In genomic region chr5:43006411-43007202, GRCh38 we compare ENCODE assay signal across 8 cellular contexts. TPM values are rescaled to one million over a fixed set of nuclear protein-coding genes. Genes with fewer than 3 reads are reported as not detected.
DNase-seq lines count a peak whose midpoint lies in the region; ATAC-seq, FAIRE-seq and TF ChIP-seq lines count a peak whose summit lies in the region.

No MANE protein-coding gene starts in this region.

- TF ChIP-seq RAD21 in GM12878 (IDR thresholded peaks at IDR 0.05; ENCODE audit: insufficient read depth, low read depth, low read length), result no peak

- no peak overlapping the region for H2AK5ac ChIP-seq in mesendoderm (ENCODE audit: low read length)

- peaks cover 0 to 27% (median 4%) of the 10 kb centered on the region in 12 donors for H3K4me1 ChIP-seq in heart left ventricle
- H3K4me1 ChIP-seq in GM12878 (ENCODE audit: control insufficient read depth, insufficient read depth, low read length), result peaks cover 11% of the 10 kb centered on the region
- no peaks in the 10 kb centered on the region for H3K4me1 ChIP-seq in mesendoderm (ENCODE audit: control insufficient read depth, low read depth, low read length)
- peaks cover 4% of the 10 kb centered on the region for H3K4me1 ChIP-seq in upper lobe of right lung

- H3K27ac ChIP-seq in heart left ventricle, result peak overlapping the region in 11 of 12 donors; percentile 80 to 98 (median 93)
- peak overlapping the region; percentile 94; the same call in 1 of the 2 replicates for H3K27ac ChIP-seq in GM12878 (ENCODE audit: control insufficient read depth, insufficient read depth)
- no peak overlapping the region for H3K27ac ChIP-seq in mesendoderm (ENCODE audit: low read depth, low read length)
- peak overlapping the region; percentile 94 for H3K27ac ChIP-seq in upper lobe of right lung

- H3K9me3 ChIP-seq in heart left ventricle, result no peaks in the 10 kb centered on the region
- no peaks in the 10 kb centered on the region for H3K9me3 ChIP-seq in GM12878 (replicated peaks; ENCODE audit: control insufficient read depth, insufficient read depth, low read length)
- H3K9me3 ChIP-seq in upper lobe of right lung, result no peaks in the 10 kb centered on the region

- SMC1A ChIA-PET in GM12878 (lab: Charles Lee; ENCODE audit: uncharacterized antibody, unreplicated experiment), result interaction anchor here (0.9 to 3.9 kb wide), 4 partner anchors 10 to 18 kb away, joined by 3 to 48 read pairs (median 10); no protein-coding TSS in a partner anchor

- no peaks in the 10 kb centered on the region for H4K20me1 ChIP-seq in GM12878 (ENCODE audit: control insufficient read depth, insufficient read depth)

- H2BK15ac ChIP-seq in mesendoderm (replicated peaks; ENCODE audit: low read depth), result no peak overlapping the region

- WGBS in heart left ventricle, 4 donors, result 70 to 83% (median 78%) methylated on average over 19 of the region's 19 CpGs
- 96% methylated on average over 19 of the region's 19 CpGs for WGBS in GM12878 (ENCODE audit: insufficient coverage, insufficient replicate concordance, low lambda C conversion rate, missing lambda C conversion rate)
- WGBS in mesendoderm (ENCODE audit: extremely low coverage, insufficient coverage, low lambda C conversion rate), result no CpG with 5 or more reads among the region's 19 CpGs

- no peak overlapping the region for H3K56ac ChIP-seq in mesendoderm (ENCODE audit: low read length)

- no peak overlapping the region for H2BK5ac ChIP-seq in mesendoderm (ENCODE audit: low read length)

- no peak for TF ChIP-seq CTCF in heart left ventricle (IDR thresholded peaks at IDR 0.05)
- TF ChIP-seq CTCF in GM12878 (IDR thresholded peaks at IDR 0.05 in 2 of 3, conservative IDR thresholded peaks at IDR 0.05 in 1 of 3; ENCODE audit: control insufficient read depth in 2 of 3, extremely low read depth in 1 of 3, insufficient read depth in 1 of 3, low read depth in 3 of 3, low read length in 3 of 3), result no peak
- TF ChIP-seq CTCF in upper lobe of right lung (IDR thresholded peaks at IDR 0.05), result no peak

- peak overlapping the region; percentile 94 for H3K4ac ChIP-seq in mesendoderm (ENCODE audit: low read depth, low read length)

- peak overlapping the region; percentile 81; the same call in 1 of the 2 replicates for H3K9ac ChIP-seq in GM12878 (ENCODE audit: control insufficient read depth, insufficient read depth, low read length)
- no peak overlapping the region for H3K9ac ChIP-seq in mesendoderm (ENCODE audit: low read length)

- H3K27me3 ChIP-seq in heart left ventricle, result peaks cover 0 to 89% (median 49%) of the 10 kb centered on the region in 9 donors
- H3K27me3 ChIP-seq in GM12878 (replicated peaks in 1 of 2; ENCODE audit: control insufficient read depth in 2 of 2, insufficient read depth in 2 of 2, low read length in 1 of 2), result no peaks in the 10 kb centered on the region
- no peaks in the 10 kb centered on the region for H3K27me3 ChIP-seq in mesendoderm (ENCODE audit: insufficient read depth, low read length, poor library complexity)
- peaks cover 46% of the 10 kb centered on the region for H3K27me3 ChIP-seq in upper lobe of right lung

- H4K8ac ChIP-seq in mesendoderm (ENCODE audit: low read depth, low read length), result no peak overlapping the region

- TF ChIP-seq POLR2A in heart left ventricle (IDR thresholded peaks at IDR 0.05), result no peak
- no peak for TF ChIP-seq POLR2A in GM12878 (IDR thresholded peaks at IDR 0.05; ENCODE audit: low read depth, low read length)

- H4K5ac ChIP-seq in mesendoderm (ENCODE audit: low read length), result no peak overlapping the region

- no TSS peak for BruUV-seq in GM12878 (replicated peaks; lab: Mats Ljungman, UMichigan)

- POLR2A ChIA-PET in GM12878 (lab: Charles Lee), result interaction anchor here (1.1 to 4.4 kb wide), 4 partner anchors 9 to 56 kb away, joined by 3 to 65 read pairs (median 33); no protein-coding TSS in a partner anchor

- H3K4me3 ChIP-seq in heart left ventricle (peak overlapping the region in 10 of 12 donors; percentile 22 to 71 (median 58)), GM12878 (peak overlapping the region; percentile 67; the same call in 1 of the 2 replicates), mesendoderm (ENCODE audit: low read length) (no peak overlapping the region), upper lobe of right lung (peak overlapping the region; percentile 48)

- no peaks in the 10 kb centered on the region for H3K79me1 ChIP-seq in mesendoderm (ENCODE audit: low read length)

- no peak for TF ChIP-seq EP300 in GM12878 (IDR thresholded peaks at IDR 0.05; ENCODE audit: borderline replicate concordance in 1 of 2, control insufficient read depth in 1 of 2, low read depth in 2 of 2, low read length in 2 of 2)

- RAD21 ChIA-PET in GM12878 (lab: Charles Lee; ENCODE audit: unreplicated experiment), result interaction anchor here (0.9 to 3.4 kb wide), 8 partner anchors 9 to 98 kb away, joined by 3 to 78 read pairs (median 6); no protein-coding TSS in a partner anchor

- no peak for DNase-seq in heart left ventricle
- DNase-seq in Right ventricle myocardium inferior (ENCODE audit: missing footprints), result no peak
- no peak for DNase-seq in GM12878 (ENCODE audit: low read depth, low spot score)
- no peak for DNase-seq in mesendoderm
- DNase-seq in upper lobe of right lung, result no peak
- no peak for DNase-seq in NCI-H69 (lab: John Stamatoyannopoulos, UW)

- H3K4me2 ChIP-seq in GM12878 (ENCODE audit: control insufficient read depth, insufficient read depth) (peak overlapping the region; percentile 92), mesendoderm (ENCODE audit: low read length) (no peak overlapping the region)

- in situ Hi-C loops in GM12878 (cut with MboI), result no loop called here

- intact Hi-C loops in heart left ventricle (cut with DNase I), result loop anchor here in 6 of 10 donors (1.0 to 5.0 kb wide), 3 partner anchors 11 to 61 kb away; partner anchors contain the start of gene ANXA2R (in 6 of the 6)
- intact Hi-C loops in Right ventricle myocardium inferior (cut with DNase I), result loop anchor here (5.0 kb wide), 1 partner anchor 36 kb away; the partner anchor contains the start of gene ANXA2R
- intact Hi-C loops in GM12878 (cut with micrococcal nuclease; ENCODE audit: unreplicated experiment), result loop anchor here (5.0 kb wide), 1 partner anchor 101 kb away; no protein-coding TSS in a partner anchor
- intact Hi-C loops in upper lobe of right lung (cut with DNase I), result no loop called here

- FAIRE-seq in GM12878 (lab: Jason Lieb, UNC), result no peak

- H2BK120ac ChIP-seq in mesendoderm (ENCODE audit: low read depth, low read length), result no peak overlapping the region

- H3K79me2 ChIP-seq in GM12878 (ENCODE audit: control insufficient read depth, insufficient read depth, low read length), result no peaks in the 10 kb centered on the region
- no peaks in the 10 kb centered on the region for H3K79me2 ChIP-seq in mesendoderm (ENCODE audit: control insufficient read depth, insufficient read depth, low read length)

- H2AFZ ChIP-seq in GM12878 (ENCODE audit: control insufficient read depth, low read depth, low read length), result peak overlapping the region; percentile 65

- no peak overlapping the region for H3K23ac ChIP-seq in mesendoderm (ENCODE audit: low read length)

- H3K18ac ChIP-seq in mesendoderm (ENCODE audit: low read length), result no peak overlapping the region

- CTCF ChIA-PET in GM12878 (lab: Yijun Ruan, JAX), result interaction anchor here (0.5 to 4.5 kb wide), 7 partner anchors 10 to 155 kb away, joined by 3 to 64 read pairs (median 9); no protein-coding TSS in a partner anchor

- H3K36me3 ChIP-seq in heart left ventricle, result no peaks in the 10 kb centered on the region
- H3K36me3 ChIP-seq in GM12878 (ENCODE audit: control insufficient read depth in 2 of 2, insufficient read depth in 2 of 2, low read length in 1 of 2), result no peaks in the 10 kb centered on the region
- H3K36me3 ChIP-seq in mesendoderm (ENCODE audit: control insufficient read depth, insufficient read depth, low read length), result no peaks in the 10 kb centered on the region
- H3K36me3 ChIP-seq in upper lobe of right lung, result no peaks in the 10 kb centered on the region

- ATAC-seq in heart left ventricle (no peak), Right ventricle myocardium inferior (no peak), GM12878 (no peak), upper lobe of right lung (no peak), HG03565 (IDR thresholded peaks at IDR 0.05; ENCODE audit: unreplicated experiment) (no peak), GM18868 (IDR thresholded peaks at IDR 0.05; ENCODE audit: unreplicated experiment) (no peak)

TF ChIP-seq in GM12878, 131 proteins besides CTCF, POLR2A, EP300 and RAD21 (continues in another document):
- TF ChIP-seq GATAD2B (conservative IDR thresholded peaks at IDR 0.05; ENCODE audit: low read depth) (no peak), RUNX3 (IDR thresholded peaks at IDR 0.05; ENCODE audit: low read length) (no peak), CREM (IDR thresholded peaks at IDR 0.05; ENCODE audit: low read depth) (no peak), EGR1 (IDR thresholded peaks at IDR 0.05; ENCODE audit: borderline replicate concordance in 1 of 2, low read depth in 2 of 2, low read length in 2 of 2) (no peak), CBFB (IDR thresholded peaks at IDR 0.05; ENCODE audit: low read depth) (no peak), BMI1 (IDR thresholded peaks at IDR 0.05; ENCODE audit: borderline replicate concordance) (no peak), ZBED1 (IDR thresholded peaks at IDR 0.05; ENCODE audit: borderline replicate concordance) (no peak), NR2C1 (IDR thresholded peaks at IDR 0.05) (no peak)

RNA-seq across cellular contexts. Expression of gene ANXA2R, which starts 33.5 kb away (rescaled TPM):
- 1 to 10 TPM in 7 of 9 donors, under 1 TPM in 2; 0.49 to 2.4 (median 1.4) TPM for total RNA-seq in heart left ventricle
- 1 to 10 TPM; 1.1 to 2.0 TPM for polyA plus RNA-seq in heart left ventricle
- 0.84 TPM for total RNA-seq in Right ventricle myocardium inferior
- 5.8 and 9.3 TPM in 2 replicates for total RNA-seq in GM12878 (2013; cell fraction: nucleolus; rRNA removed)
- 4.3 and 4.7 TPM in 2 replicates for total RNA-seq in GM12878 (2014; rRNA removed)
- total RNA-seq in GM12878 (2014; rRNA removed; fragmentation: Illumina TruSeq; extraction: Trizol), result 4.2 and 5.1 TPM in 2 replicates
- total RNA-seq in GM12878 (2021), result 4.4 and 5.2 TPM in 2 replicates
- polyA plus RNA-seq in GM12878 (2011; ENCODE audit: low read depth), result 1.4 TPM
- polyA plus RNA-seq in GM12878 (2011; rRNA removed), result 1.8 and 2.3 TPM in 2 replicates
- polyA plus RNA-seq in GM12878 (2011; cell fraction: cytosol; rRNA removed), result 1.6 and 2.1 TPM in 2 replicates
- polyA plus RNA-seq in GM12878 (2011; cell fraction: nucleus; rRNA removed), result 4.3 and 4.7 TPM in 2 replicates
- polyA plus RNA-seq in GM12878 (2012), result 2.2 and 2.4 TPM in 2 replicates
- 3.6 and 3.7 TPM in 2 replicates for polyA plus RNA-seq in GM12878 (2014; fragmentation: Illumina TruSeq; extraction: Trizol)
- polyA plus RNA-seq in GM12878 (2014; fragmentation: Nextera tagmentation; extraction: Ambion mirVana), result 1 to 10 TPM; 3.2 to 4.5 TPM
- polyA plus RNA-seq in GM12878 (2014; rRNA removed), result 6.8 and 7.8 TPM in 2 replicates
- polyA plus RNA-seq in GM12878 (2016; fragmentation: Nextera tagmentation; extraction: Ambion mirVana), result 1 to 10 TPM; 6.4 to 6.7 TPM
- 3.0 and 4.7 TPM in 2 replicates for polyA minus RNA-seq in GM12878 (2011; rRNA and poly(A)+ RNA removed)
- 0.62 TPM in 1 of 2 replicates, not detected in the other for polyA minus RNA-seq in GM12878 (2011; cell fraction: cytosol; rRNA and poly(A)+ RNA removed)
- 7.4 and 18.5 TPM in 2 replicates for polyA minus RNA-seq in GM12878 (2011; cell fraction: nucleus; rRNA and poly(A)+ RNA removed)
- 1.2 TPM for polyA plus RNA-seq in mesendoderm (2013, experiment 1 of 2)
- 1.2 TPM for polyA plus RNA-seq in mesendoderm (2013, experiment 2 of 2)
- 4.8 TPM for total RNA-seq in upper lobe of right lung
